Comparison of ENCODE assay signal across 1 cellular context in genomic region chr2:43459455-43459854, GRCh38.
TF ChIP-seq lines count a peak whose summit lies in the region.

No MANE protein-coding gene starts in this region.

TF ChIP-seq in HCT116, 20 proteins besides CTCF, POLR2A, EP300 and RAD21 (continued from another document):
- TF ChIP-seq, protein P1, sequence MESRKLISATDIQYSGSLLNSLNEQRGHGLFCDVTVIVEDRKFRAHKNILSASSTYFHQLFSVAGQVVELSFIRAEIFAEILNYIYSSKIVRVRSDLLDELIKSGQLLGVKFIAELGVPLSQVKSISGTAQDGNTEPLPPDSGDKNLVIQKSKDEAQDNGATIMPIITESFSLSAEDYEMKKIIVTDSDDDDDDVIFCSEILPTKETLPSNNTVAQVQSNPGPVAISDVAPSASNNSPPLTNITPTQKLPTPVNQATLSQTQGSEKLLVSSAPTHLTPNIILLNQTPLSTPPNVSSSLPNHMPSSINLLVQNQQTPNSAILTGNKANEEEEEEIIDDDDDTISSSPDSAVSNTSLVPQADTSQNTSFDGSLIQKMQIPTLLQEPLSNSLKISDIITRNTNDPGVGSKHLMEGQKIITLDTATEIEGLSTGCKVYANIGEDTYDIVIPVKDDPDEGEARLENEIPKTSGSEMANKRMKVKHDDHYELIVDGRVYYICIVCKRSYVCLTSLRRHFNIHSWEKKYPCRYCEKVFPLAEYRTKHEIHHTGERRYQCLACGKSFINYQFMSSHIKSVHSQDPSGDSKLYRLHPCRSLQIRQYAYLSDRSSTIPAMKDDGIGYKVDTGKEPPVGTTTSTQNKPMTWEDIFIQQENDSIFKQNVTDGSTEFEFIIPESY (IDR thresholded peaks at IDR 0.05; ENCODE audit: extremely low read depth, insufficient replicate concordance, low read length), result no peak
- no peak for TF ChIP-seq YY1 (IDR thresholded peaks at IDR 0.05; ENCODE audit: extremely low read depth, insufficient replicate concordance, low read depth, low read length)
- TF ChIP-seq CBX3 (IDR thresholded peaks at IDR 0.05; ENCODE audit: low read depth), result no peak
- no peak for TF ChIP-seq TCF7L2 (IDR thresholded peaks at IDR 0.05; ENCODE audit: borderline replicate concordance, extremely low read depth, insufficient read depth, insufficient read length)
- TF ChIP-seq, protein P2, sequence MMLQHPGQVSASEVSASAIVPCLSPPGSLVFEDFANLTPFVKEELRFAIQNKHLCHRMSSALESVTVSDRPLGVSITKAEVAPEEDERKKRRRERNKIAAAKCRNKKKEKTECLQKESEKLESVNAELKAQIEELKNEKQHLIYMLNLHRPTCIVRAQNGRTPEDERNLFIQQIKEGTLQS (IDR thresholded peaks at IDR 0.05), result no peak
- TF ChIP-seq ELF1 (IDR thresholded peaks at IDR 0.05; ENCODE audit: borderline replicate concordance, low read depth), result no peak
- TF ChIP-seq POLR2AphosphoS5 (IDR thresholded peaks at IDR 0.05; ENCODE audit: low read depth, low read length), result no peak
- TF ChIP-seq MAX (IDR thresholded peaks at IDR 0.05), result no peak
- 0 out of 2 replicates have a peak, but pooled peaks have one; percentile 37 for TF ChIP-seq JUND (IDR thresholded peaks at IDR 0.05)
- TF ChIP-seq SIN3A (IDR thresholded peaks at IDR 0.05; ENCODE audit: low read depth), result no peak
- TF ChIP-seq SRF (IDR thresholded peaks at IDR 0.05; ENCODE audit: low read depth), result no peak
